ENCODE assay signal across 11 cellular contexts in genomic region chr15:72341361-72341760, GRCh38. TPM values are rescaled to one million over a fixed set of nuclear protein-coding genes. Genes with fewer than 3 reads are reported as not detected.
DNase-seq lines count a peak whose midpoint lies in the region; ATAC-seq and TF ChIP-seq lines count a peak whose summit lies in the region.
"Had no signal": no experiment of that assay in that cellular context is flagged by ENCODE, and none has a peak within 500 bp of the region (broad histone marks: within the 10 kb centered on the region; RNA-seq: fewer than 3 reads in every experiment).

No MANE protein-coding gene starts in this region.

- H4K20me1 ChIP-seq in osteoblast (ENCODE audit: insufficient read depth, low read length) = no peaks in the 10 kb centered on the region

- H3K27me3 Mint-ChIP-seq in central memory CD8-positive, alpha-beta T cell = no peaks in the 10 kb centered on the region

- no peak overlapping the region for H3K4me2 ChIP-seq in osteoblast (ENCODE audit: insufficient read depth, low read length)

- H3K36me3 Mint-ChIP-seq in central memory CD8-positive, alpha-beta T cell (ENCODE audit: insufficient read depth) = peaks cover 13% of the 10 kb centered on the region

- no peaks in the 10 kb centered on the region for H3K9me3 Mint-ChIP-seq in central memory CD8-positive, alpha-beta T cell

- H3K27ac Mint-ChIP-seq in central memory CD8-positive, alpha-beta T cell (ENCODE audit: low read depth) = peak overlapping the region; percentile 68

- ATAC-seq in central memory CD8-positive, alpha-beta T cell (replicated peaks; ENCODE audit: extremely low read depth, poor library complexity, severe bottlenecking) = no peak
- no peak for ATAC-seq in stimulated activated naive CD8-positive, alpha-beta T cell treated with anti-CD3 and anti-CD28 coated beads, Interleukin-15, Interleukin-2, amounts not matched to agents 100 U/mL and 50 U/mL, for 24 hours
- ATAC-seq: gastroesophageal sphincter had no signal

- H3K36me3 ChIP-seq in MG63 = peaks cover 21% of the 10 kb centered on the region
- H3K36me3 ChIP-seq in osteoblast (ENCODE audit: insufficient read depth, low read length) = peaks cover 21% of the 10 kb centered on the region

- peaks cover 18% of the 10 kb centered on the region for H3K4me1 ChIP-seq in osteoblast (ENCODE audit: insufficient read depth, low read length)

- H3K4me1 Mint-ChIP-seq in central memory CD8-positive, alpha-beta T cell = no peaks in the 10 kb centered on the region

- DNase-seq in DMS53 (lab: John Stamatoyannopoulos, UW) (peak; percentile 40), DMS53 treated with DMSO at 0.1 percent for 48 hours (lab: John Stamatoyannopoulos, UW; ENCODE audit: unreplicated experiment) (no peak), MG63 (peak; percentile 30), osteoblast (ENCODE audit: insufficient read length, low spot score, missing footprints) (no peak), hypothalamus (lab: John Stamatoyannopoulos, UW) (no peak)
- DNase-seq in central memory CD8-positive, alpha-beta T cell (ENCODE audit: low spot score in 2 of 2) = no peak
- no peak for DNase-seq in stimulated activated naive CD8-positive, alpha-beta T cell treated with anti-CD3 and anti-CD28 coated beads, Interleukin-15, Interleukin-2, amounts not matched to agents 100 U/mL and 50 U/mL, for 24 hours
- no peak for DNase-seq in activated CD4-positive, alpha-beta T cell treated with anti-CD3 and anti-CD28 coated beads, Interleukin-2, amount 50 U/mL, for 1 hour
- DNase-seq: activated CD8-positive, alpha-beta memory T cell treated with anti-CD3 and anti-CD28 coated beads, Interleukin-2, amount 50 U/mL, for 48 hours had no signal

- H3K4me3 ChIP-seq in MG63 (no peak overlapping the region), osteoblast (ENCODE audit: insufficient read depth, low read length) (no peak overlapping the region)
- H3K4me3 ChIP-seq: gastroesophageal sphincter had no signal

- no peak overlapping the region for H3K4me3 Mint-ChIP-seq in central memory CD8-positive, alpha-beta T cell

- H3K9me3 ChIP-seq in MG63 (no peaks in the 10 kb centered on the region), osteoblast (ENCODE audit: low read depth, low read length) (no peaks in the 10 kb centered on the region)
- H3K9me3 ChIP-seq: gastroesophageal sphincter had no signal

- no peak overlapping the region for H3K27ac ChIP-seq in osteoblast (ENCODE audit: low read depth, low read length)
- H3K27ac ChIP-seq: gastroesophageal sphincter had no signal

- H3K27me3 ChIP-seq in MG63 (no peaks in the 10 kb centered on the region), osteoblast (ENCODE audit: insufficient read depth, low read length) (no peaks in the 10 kb centered on the region)
- H3K27me3 ChIP-seq: gastroesophageal sphincter had no signal

- H3K79me2 ChIP-seq in osteoblast (ENCODE audit: insufficient read depth, low read length) = no peaks in the 10 kb centered on the region

- no peak overlapping the region for H2AFZ ChIP-seq in osteoblast (ENCODE audit: low read length)

- TF ChIP-seq CTCF in osteoblast (IDR thresholded peaks at IDR 0.05; ENCODE audit: extremely low read depth, low read depth, low read length) = peak; percentile 15

RNA-seq across cellular contexts. Expression of gene CELF6, which starts 21.4 kb away (rescaled TPM):
- 1.1 TPM in 1 of 2 replicates, not detected in the other for total RNA-seq in MG63 (2014; rRNA removed; shearing (Covaris generic); ENCODE audit: low replicate concordance)
- total RNA-seq in osteoblast = 0.36 and 0.59 TPM in 2 replicates

RNA-seq across cellular contexts. Expression of gene HEXA, which starts 34.5 kb away (rescaled TPM):
- 93.1 and 153 TPM in 2 replicates for total RNA-seq in MG63 (2014; rRNA removed; shearing (Covaris generic); ENCODE audit: low replicate concordance)
- 122 and 146 TPM in 2 replicates for total RNA-seq in osteoblast

RNA-seq across cellular contexts. Expression of gene TMEM202, which starts 56.7 kb away (rescaled TPM):
- not detected in 2 replicates for total RNA-seq in MG63 (2014; rRNA removed; shearing (Covaris generic); ENCODE audit: low replicate concordance)
- total RNA-seq in osteoblast = not detected in 2 replicates
- total RNA-seq: gastroesophageal sphincter, skeletal muscle tissue had no signal

Comparison
In these comparisons a context has a peak if more than half of its experiments do, and no peak if none do; other contexts are left out.
1. DNase-seq: peak in DMS53 (single experiment) and MG63 (single experiment); none in DMS53 treated with DMSO at 0.1 percent for 48 hours (single experiment), central memory CD8-positive, alpha-beta T cell (0 of 2), osteoblast (single experiment), stimulated activated naive CD8-positive, alpha-beta T cell treated with anti-CD3 and anti-CD28 coated beads, Interleukin-15, Interleukin-2, amounts not matched to agents 100 U/mL and 50 U/mL, for 24 hours (single experiment), hypothalamus (0 of 51) and activated CD4-positive, alpha-beta T cell treated with anti-CD3 and anti-CD28 coated beads, Interleukin-2, amount 50 U/mL, for 1 hour (single experiment).